Comparison of ENCODE assay signal across 1 cellular context in the genomic region with DNA sequence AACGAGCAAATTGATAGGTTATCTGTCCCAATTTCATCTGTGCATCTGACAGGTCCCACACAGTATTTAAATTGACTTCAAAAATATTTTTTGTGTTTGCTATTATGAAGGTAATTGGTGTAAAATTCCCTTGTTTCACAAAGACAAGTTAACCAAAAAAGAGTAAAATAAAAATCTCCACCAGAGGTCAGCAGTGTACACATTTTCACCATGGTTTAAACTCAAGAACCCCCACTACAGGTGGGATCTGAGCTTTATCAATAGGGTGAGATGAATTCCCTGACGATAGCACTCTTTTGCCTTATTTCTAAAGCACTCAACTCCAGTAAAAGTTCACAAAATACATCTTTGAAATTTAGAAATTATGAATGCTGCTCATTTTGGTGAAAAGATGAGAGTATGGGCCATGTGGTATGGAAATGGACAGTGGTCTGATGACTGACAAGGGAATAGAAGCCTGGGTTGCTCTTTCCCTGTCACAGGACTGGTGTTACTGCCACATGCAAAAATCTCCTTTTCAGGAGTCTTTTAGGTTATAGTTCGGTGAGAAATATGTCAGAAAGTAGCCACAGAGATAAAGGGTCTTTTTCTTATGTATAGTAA.
TF ChIP-seq lines count a peak whose summit lies in the region.

No MANE protein-coding gene starts in this region.

TF ChIP-seq in K562, 482 proteins besides CTCF, POLR2A, EP300 and RAD21 (continued from another document):
- TF ChIP-seq KAT2B (IDR thresholded peaks at IDR 0.05; ENCODE audit: low read depth, low read length) (no peak), FOXK1 (CRISPR knock-in tag; IDR thresholded peaks at IDR 0.05; ENCODE audit: borderline replicate concordance) (no peak), ZNF449 (CRISPR knock-in tag; IDR thresholded peaks at IDR 0.05) (no peak), HMG20A (CRISPR knock-in tag; conservative IDR thresholded peaks at IDR 0.05) (no peak), NCOA6 (IDR thresholded peaks at IDR 0.05) (no peak), KLF16 (IDR thresholded peaks at IDR 0.05) (no peak), ATF7 (IDR thresholded peaks at IDR 0.05) (no peak), BRCA1 (IDR thresholded peaks at IDR 0.05) (no peak), BRCA1 (CRISPR knock-in tag; IDR thresholded peaks at IDR 0.05) (no peak), ZNF134 (CRISPR knock-in tag; conservative IDR thresholded peaks at IDR 0.05) (no peak)
